In genomic region chr6:14270925-14271791, GRCh38 we compare ENCODE assay signal across 8 cellular contexts.
DNase-seq lines count a peak whose midpoint lies in the region; ATAC-seq lines count a peak whose summit lies in the region.

No MANE protein-coding gene starts in this region.

- peak overlapping the region in 7 of 10 donors; percentile 20 to 71 (median 54) for H3K4me3 Mint-ChIP-seq in naive thymus-derived CD8-positive, alpha-beta T cell

- POLR2A ChIA-PET in naive thymus-derived CD8-positive, alpha-beta T cell (lab: Charles Lee), result interaction anchor here (0.6 kb wide), 3 partner anchors 112 to 870 kb away, joined by 3 to 4 read pairs (median 3); no protein-coding TSS in a partner anchor

- H3K27ac Mint-ChIP-seq in naive thymus-derived CD8-positive, alpha-beta T cell, result peak overlapping the region in 6 of 10 donors; percentile 8 to 67 (median 62)

- no peaks in the 10 kb centered on the region for H3K36me3 Mint-ChIP-seq in naive thymus-derived CD8-positive, alpha-beta T cell

- peak; percentile 76 to 82 for ATAC-seq in naive thymus-derived CD8-positive, alpha-beta T cell
- ATAC-seq in GM19324 (IDR thresholded peaks at IDR 0.05; ENCODE audit: low FRiP score, unreplicated experiment), result no peak
- no peak for ATAC-seq in HG03135 (IDR thresholded peaks at IDR 0.05; ENCODE audit: unreplicated experiment)
- no peak for ATAC-seq in HG02938 (IDR thresholded peaks at IDR 0.05; ENCODE audit: unreplicated experiment)

- H3K9me3 Mint-ChIP-seq in naive thymus-derived CD8-positive, alpha-beta T cell, result peaks cover 0 to 6% (median 0%) of the 10 kb centered on the region in 9 donors

- DNase-seq in AG08395 (ENCODE audit: low spot score), result peak; percentile 92
- DNase-seq in NCI-H226, result peak; percentile 99
- DNase-seq in activated naive CD4-positive, alpha-beta T cell treated with anti-CD3 and anti-CD28 coated beads, Interleukin-2, amount 50 U/mL, for 16 hours, result peak; percentile 28
- peak in 8 of 10 donors; percentile 10 to 75 (median 26) for DNase-seq in naive thymus-derived CD8-positive, alpha-beta T cell
- no peak for DNase-seq in NCI-H187 (lab: John Stamatoyannopoulos, UW)

- H3K4me1 Mint-ChIP-seq in naive thymus-derived CD8-positive, alpha-beta T cell, result peaks cover 29 to 71% (median 50%) of the 10 kb centered on the region in 4 donors

- H3K27me3 Mint-ChIP-seq in naive thymus-derived CD8-positive, alpha-beta T cell, result no peaks in the 10 kb centered on the region

Comparison
In these comparisons a context has a peak if more than half of its experiments do, and no peak if none do; other contexts are left out.
1. DNase-seq: peak in AG08395 (single experiment), NCI-H226 (single experiment), activated naive CD4-positive, alpha-beta T cell treated with anti-CD3 and anti-CD28 coated beads, Interleukin-2, amount 50 U/mL, for 16 hours (single experiment) and naive thymus-derived CD8-positive, alpha-beta T cell (8 of 10); none in NCI-H187 (0 of 2).
2. ATAC-seq: peak in naive thymus-derived CD8-positive, alpha-beta T cell (2 of 2); none in GM19324 (single experiment), HG03135 (single experiment) and HG02938 (single experiment).